1 cellular context compared by ENCODE assay signal in genomic region chr5:110386782-110387181, GRCh38.
TF ChIP-seq lines count a peak whose summit lies in the region.

No MANE protein-coding gene starts in this region.

TF ChIP-seq in SK-N-SH, 30 proteins besides CTCF, POLR2A, EP300 and RAD21 (continued from another document):
- TF ChIP-seq NRF1 (IDR thresholded peaks at IDR 0.05; ENCODE audit: low read depth, low read length) (no peak), POLR2AphosphoS5 (IDR thresholded peaks at IDR 0.05; ENCODE audit: low read depth, low read length) (peak; percentile 16; the same call in 1 of the 2 replicates), JUND (IDR thresholded peaks at IDR 0.05) (peak; percentile 76; the same call in 1 of the 2 replicates), ZBTB33 (IDR thresholded peaks at IDR 0.05; ENCODE audit: borderline replicate concordance, low read depth) (no peak), FOXJ3 (CRISPR knock-in tag; IDR thresholded peaks at IDR 0.05) (no peak), GABPA (IDR thresholded peaks at IDR 0.05; ENCODE audit: low read depth) (no peak), RFX5 (IDR thresholded peaks at IDR 0.05; ENCODE audit: low read length) (no peak), RCOR1 (IDR thresholded peaks at IDR 0.05; ENCODE audit: low read length) (no peak), PBX3 (IDR thresholded peaks at IDR 0.05) (peak; percentile 75), ELF1 (IDR thresholded peaks at IDR 0.05) (no peak), IRF3 (IDR thresholded peaks at IDR 0.05; ENCODE audit: low read depth, low read length) (no peak), RXRA (IDR thresholded peaks at IDR 0.05; ENCODE audit: borderline replicate concordance, low read depth) (peak; percentile 70; the same call in 1 of the 2 replicates), TCF12 (IDR thresholded peaks at IDR 0.05) (peak; percentile 83), TAF1 (IDR thresholded peaks at IDR 0.05; ENCODE audit: borderline replicate concordance, low read depth, low read length) (no peak), CHD2 (IDR thresholded peaks at IDR 0.05; ENCODE audit: low read length, partially characterized antibody) (no peak), REST (IDR thresholded peaks at IDR 0.05; ENCODE audit: low read depth, low read length) (no peak), FOXM1 (IDR thresholded peaks at IDR 0.05; ENCODE audit: low read depth) (no peak), EZH2phosphoT487 (IDR thresholded peaks at IDR 0.05; ENCODE audit: borderline replicate concordance, low read depth) (no peak)
